In the genomic region with DNA sequence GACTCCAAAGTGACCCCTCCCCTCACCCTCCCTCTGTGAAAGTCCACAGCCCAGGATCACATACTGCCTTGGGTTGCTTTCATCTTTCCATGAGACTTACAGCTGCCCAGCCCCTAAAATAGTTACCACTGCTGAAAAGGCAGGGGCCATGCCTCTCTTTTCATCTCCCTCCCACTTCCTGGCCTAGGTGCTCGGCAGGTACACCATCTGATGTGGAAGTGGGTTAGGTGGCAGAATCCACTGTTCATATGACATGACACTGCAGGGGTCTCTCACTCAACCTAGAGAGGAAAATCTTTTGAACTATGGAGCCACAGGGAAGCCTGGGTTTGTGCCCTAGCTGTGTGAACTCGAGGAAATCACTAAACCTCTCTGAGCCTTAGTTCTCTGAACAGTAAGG, we compare ENCODE assay signal across 25 cellular contexts.
"Had no signal": no experiment of that assay in that cellular context is flagged by ENCODE, and none has a peak within 500 bp of the region (broad histone marks: within the 10 kb centered on the region; RNA-seq: fewer than 3 reads in every experiment).

No MANE protein-coding gene starts in this region.

- H2AFZ ChIP-seq: neural progenitor cell had no signal

- DNase-seq: heart left ventricle; islet precursor cell; lower lobe of right lung; mammary epithelial cell; mesenchymal stem cell; natural killer cell; nephron progenitor cell; ovary; posterior cingulate gyrus; retina; right cardiac atrium; stimulated activated CD4-positive, alpha-beta T cell treated with anti-CD3 and anti-CD28 coated beads, Interleukin-12 subunit alpha, Interleukin-12 subunit beta, amount 100 ng/mL, for 4 hours; stimulated activated CD4-positive, alpha-beta T cell treated with anti-CD3 and anti-CD28 coated beads, Interleukin-15, amount 100 ng/mL, for 24 hours; stimulated activated CD4-positive, alpha-beta T cell treated with anti-CD3 and anti-CD28 coated beads, Interleukin-2, amount 100 ng/mL, for 24 hours; stimulated activated CD4-positive, alpha-beta T cell treated with anti-CD3 and anti-CD28 coated beads, Interleukin-4, amount 100 ng/mL, for 1 hour; stimulated activated naive CD4-positive, alpha-beta T cell treated with Interleukin-2 at 50 U/mL for 16 hours; stimulated activated naive CD8-positive, alpha-beta T cell treated with anti-CD3 and anti-CD28 coated beads, Interleukin-15, amount 100 ng/mL, for 72 hours; substantia nigra had no signal

- H3K36me3 ChIP-seq: heart left ventricle, lower lobe of right lung, neural progenitor cell, ovary, prostate gland, tibial nerve, upper lobe of left lung, vagina had no signal

- H3K27ac Mint-ChIP-seq: natural killer cell, nephron progenitor cell, neural progenitor cell had no signal

- H3K4me3 Mint-ChIP-seq: natural killer cell; nephron progenitor cell; neural progenitor cell; stimulated activated naive CD8-positive, alpha-beta T cell treated with anti-CD3 and anti-CD28 coated beads, Interleukin-15, amount 100 ng/mL, for 72 hours had no signal

- H3K4me1 ChIP-seq: lower lobe of right lung, prostate gland, upper lobe of left lung had no signal

- H3K9me3 ChIP-seq: heart left ventricle, lower lobe of right lung, ovary, prostate gland, tibial nerve, upper lobe of left lung, vagina had no signal

- H3K27me3 Mint-ChIP-seq: stimulated activated naive CD8-positive, alpha-beta T cell treated with anti-CD3 and anti-CD28 coated beads, Interleukin-15, amount 100 ng/mL, for 72 hours had no signal

- H3K4me3 ChIP-seq: heart left ventricle, lower lobe of right lung, neural progenitor cell, ovary, prostate gland, skin epidermis, tibial nerve, upper lobe of left lung, vagina had no signal

- H3K4me2 ChIP-seq: neural progenitor cell had no signal

- H3K27ac ChIP-seq: heart left ventricle, lower lobe of right lung, neural progenitor cell, ovary, prostate gland, skin epidermis, tibial nerve, upper lobe of left lung, vagina had no signal

- H3K9me3 Mint-ChIP-seq: natural killer cell; nephron progenitor cell; neural progenitor cell; stimulated activated naive CD8-positive, alpha-beta T cell treated with anti-CD3 and anti-CD28 coated beads, Interleukin-15, amount 100 ng/mL, for 72 hours had no signal

- H3K27me3 ChIP-seq: heart left ventricle, neural progenitor cell, ovary, tibial nerve, upper lobe of left lung, vagina had no signal

- ATAC-seq: heart left ventricle; natural killer cell; right cardiac atrium; sciatic nerve; stimulated activated naive CD8-positive, alpha-beta T cell treated with anti-CD3 and anti-CD28 coated beads, Interleukin-15, amount 100 ng/mL, for 72 hours had no signal

- H3K4me1 Mint-ChIP-seq: natural killer cell had no signal

- H3K36me3 Mint-ChIP-seq: natural killer cell, neural progenitor cell had no signal
